In the genomic region with DNA sequence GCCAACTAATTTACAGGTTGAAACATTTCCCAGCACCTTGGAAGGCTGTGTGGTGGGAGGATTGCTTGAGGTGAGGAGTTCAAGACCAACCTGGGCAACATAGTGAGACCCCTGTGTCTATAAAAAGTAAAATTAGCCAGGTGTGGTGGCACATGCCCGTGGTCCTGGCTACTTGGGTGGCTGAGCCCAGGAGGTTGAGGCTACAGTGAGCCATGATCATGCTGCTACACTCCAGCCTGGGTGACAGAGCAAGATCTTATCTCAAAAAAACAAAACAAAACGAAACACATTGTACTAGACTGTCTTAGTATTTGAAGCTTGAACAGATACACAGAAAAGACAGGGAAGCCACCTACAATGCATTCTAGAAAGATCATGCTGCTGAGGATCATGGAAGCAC, we compare ENCODE assay signal across 19 cellular contexts. TPM values are rescaled to one million over a fixed set of nuclear protein-coding genes. Genes with fewer than 3 reads are reported as not detected.
A peak's percentile ranks its signal among the peaks of the same experiment; 100 is the strongest.
DNase-seq lines count a peak whose midpoint lies in the region; ATAC-seq, FAIRE-seq and TF ChIP-seq lines count a peak whose summit lies in the region.
"Had no signal": no experiment of that assay in that cellular context is flagged by ENCODE, and none has a peak within 500 bp of the region (broad histone marks: within the 10 kb centered on the region; RNA-seq: fewer than 3 reads in every experiment).

No MANE protein-coding gene starts in this region.

- H3K27me3 Mint-ChIP-seq in activated T-cell treated with anti-CD3 and anti-CD28 coated beads, Interleukin-2, amount 50 U/mL, for 72 hours (ENCODE audit: low read depth) = no peaks in the 10 kb centered on the region
- no peaks in the 10 kb centered on the region for H3K27me3 Mint-ChIP-seq in activated T-cell treated with anti-CD3 and anti-CD28 coated beads, Interleukin-2, amount 50 U/mL, for 24 hours
- H3K27me3 Mint-ChIP-seq in osteocyte (ENCODE audit: unreplicated experiment) = no peaks in the 10 kb centered on the region
- H3K27me3 Mint-ChIP-seq: dendritic cell treated with granulocyte-macrophage colony-stimulating factor and Interleukin-4, amounts not matched to agents 40 ng/mL and 50 ng/mL, for 4 days; progenitor cell of endocrine pancreas had no signal

- peaks cover 3% of the 10 kb centered on the region for H3K9me1 ChIP-seq in K562 (ENCODE audit: control insufficient read depth, insufficient read depth, low read length)

- H2AFZ ChIP-seq in K562 (ENCODE audit: low read depth, low read length) = peak overlapping the region; percentile 60

- H3K36me3 ChIP-seq in K562 (ENCODE audit: control insufficient read depth, insufficient read depth, low read length) = no peaks in the 10 kb centered on the region
- no peaks in the 10 kb centered on the region for H3K36me3 ChIP-seq in gastrocnemius medialis

- CTCF ChIA-PET in K562 (lab: Yijun Ruan, JAX; ENCODE audit: low intra/inter-chr PET ratio) = interaction anchor here (0.6 kb wide), 1 partner anchor 548 kb away, joined by 3 read pairs; no protein-coding TSS in a partner anchor

- H3K4me1 ChIP-seq in K562 (replicated peaks in 1 of 2; ENCODE audit: control insufficient read depth in 2 of 2, insufficient read depth in 2 of 2, low read length in 2 of 2) (peaks cover 11 to 22% of the 10 kb centered on the region in 2 experiments), gastrocnemius medialis (peaks cover 31% of the 10 kb centered on the region in 2 donors)

- no peaks in the 10 kb centered on the region for H4K20me1 ChIP-seq in K562 (replicated peaks; ENCODE audit: control insufficient read depth, insufficient read depth, low read length)

- TF ChIP-seq POLR2A in K562 (conservative IDR thresholded peaks at IDR 0.05) = no peak
- TF ChIP-seq POLR2A in gastrocnemius medialis (IDR thresholded peaks at IDR 0.05) = no peak

- intact Hi-C loops in K562 (cut with micrococcal nuclease) (loop anchor here (5.0 to 10.0 kb wide), 3 partner anchors 62 to 418 kb away; no protein-coding TSS in a partner anchor), gastrocnemius medialis (cut with DNase I; ENCODE audit: low total_unique reads) (loop anchor here (5.0 to 10.0 kb wide), 2 partner anchors 110 to 438 kb away; partner anchors contain the start of gene KIAA1958)

- BruUV-seq in K562 (replicated peaks; lab: Mats Ljungman, UMichigan) = no TSS peak

- no peak for TF ChIP-seq RAD21 in K562 (CRISPR knock-in tag; conservative IDR thresholded peaks at IDR 0.05 in 1 of 2, IDR thresholded peaks at IDR 0.05 in 1 of 2)

- no peaks in the 10 kb centered on the region for H3K9me3 Mint-ChIP-seq in activated T-cell treated with anti-CD3 and anti-CD28 coated beads, Interleukin-2, amount 50 U/mL, for 72 hours
- H3K9me3 Mint-ChIP-seq in activated T-cell treated with anti-CD3 and anti-CD28 coated beads, Interleukin-2, amount 50 U/mL, for 24 hours = no peaks in the 10 kb centered on the region
- H3K9me3 Mint-ChIP-seq in osteocyte (ENCODE audit: unreplicated experiment) = no peaks in the 10 kb centered on the region
- H3K9me3 Mint-ChIP-seq: dendritic cell treated with granulocyte-macrophage colony-stimulating factor and Interleukin-4, amounts not matched to agents 40 ng/mL and 50 ng/mL, for 4 days; immature natural killer cell had no signal

- peak overlapping the region; percentile 93 for H3K27ac ChIP-seq in K562 (ENCODE audit: extremely low read depth, low read depth, low read length)
- no peak overlapping the region for H3K27ac ChIP-seq in gastrocnemius medialis

- H3K27me3 ChIP-seq in K562 (ENCODE audit: control insufficient read depth in 2 of 2, insufficient read depth in 2 of 2, low read length in 2 of 2) = no peaks in the 10 kb centered on the region
- no peaks in the 10 kb centered on the region for H3K27me3 ChIP-seq in gastrocnemius medialis

- no peaks in the 10 kb centered on the region for H3K9me3 ChIP-seq in K562 (replicated peaks; ENCODE audit: control insufficient read depth, insufficient read depth, low read depth, low read length)
- H3K9me3 ChIP-seq in gastrocnemius medialis = no peaks in the 10 kb centered on the region

- FAIRE-seq in K562 (lab: Jason Lieb, UNC) = peak; percentile 82
- FAIRE-seq: TTC549 had no signal

- 0 out of 2 replicates have a peak, but pooled peaks have one; percentile 5 for TF ChIP-seq EP300 in K562 (IDR thresholded peaks at IDR 0.05; ENCODE audit: low read length)

- peak in 1 of 2 donors; percentile 21 for DNase-seq in activated T-cell treated with anti-CD3 and anti-CD28 coated beads, Interleukin-2, amount 50 U/mL, for 72 hours
- DNase-seq in activated T-cell treated with anti-CD3 and anti-CD28 coated beads, Interleukin-2, amount 50 U/mL, for 24 hours = no peak
- DNase-seq in KBM-7 (peak; percentile 36), K562 (ENCODE audit: extremely low read depth in 1 of 4, low spot score in 3 of 4) (peak in 1 of 4 experiments; percentile 53), osteocyte (ENCODE audit: extremely low spot score, unreplicated experiment) (peak; percentile 30), foreskin fibroblast (no peak), HT-29 (ENCODE audit: low spot score) (no peak), gastrocnemius medialis (no peak)
- DNase-seq: aorta; DMS53; immature natural killer cell; NCI-H1694 treated with DMSO at 0.1 percent for 48 hours; NCI-H526 treated with DMSO at 0.1 percent for 48 hours; SHP77 treated with DMSO at 0.1 percent for 48 hours; stimulated activated CD8-positive, alpha-beta memory T cell treated with anti-CD3 and anti-CD28 coated beads, Interleukin-4, amount 100 ng/mL, for 48 hours; trophoblast cell had no signal

- no peak overlapping the region for H3K27ac Mint-ChIP-seq in activated T-cell treated with anti-CD3 and anti-CD28 coated beads, Interleukin-2, amount 50 U/mL, for 72 hours
- no peak overlapping the region for H3K27ac Mint-ChIP-seq in activated T-cell treated with anti-CD3 and anti-CD28 coated beads, Interleukin-2, amount 50 U/mL, for 24 hours
- no peak overlapping the region for H3K27ac Mint-ChIP-seq in osteocyte (ENCODE audit: unreplicated experiment)
- H3K27ac Mint-ChIP-seq: dendritic cell treated with granulocyte-macrophage colony-stimulating factor and Interleukin-4, amounts not matched to agents 40 ng/mL and 50 ng/mL, for 4 days; progenitor cell of endocrine pancreas had no signal

- peaks cover 42% of the 10 kb centered on the region for H3K4me1 Mint-ChIP-seq in activated T-cell treated with anti-CD3 and anti-CD28 coated beads, Interleukin-2, amount 50 U/mL, for 72 hours (ENCODE audit: low read depth)
- H3K4me1 Mint-ChIP-seq in activated T-cell treated with anti-CD3 and anti-CD28 coated beads, Interleukin-2, amount 50 U/mL, for 24 hours (ENCODE audit: low read depth) = peaks cover 41% of the 10 kb centered on the region
- H3K4me1 Mint-ChIP-seq in osteocyte (ENCODE audit: unreplicated experiment) = peaks cover 35% of the 10 kb centered on the region

- in situ Hi-C loops in KBM-7 (cut with MboI; ENCODE audit: low pct_unique_long_range_greater_than_20kb, low sequenced_read_pairs) (no loop called here), K562 (cut with MboI) (no loop called here), gastrocnemius medialis (cut with MboI; ENCODE audit: low sequenced_read_pairs in 4 of 4) (no loop called here)

- TF ChIP-seq CTCF in K562 (IDR thresholded peaks at IDR 0.05 in 2 of 3, conservative IDR thresholded peaks at IDR 0.05 in 1 of 3; ENCODE audit: insufficient read depth in 2 of 3, low read depth in 1 of 3, low read length in 3 of 3) = no peak
- TF ChIP-seq CTCF in osteocyte (IDR thresholded peaks at IDR 0.05) = no peak
- no peak for TF ChIP-seq CTCF in foreskin fibroblast (IDR thresholded peaks at IDR 0.05; ENCODE audit: low read depth, low read length)
- TF ChIP-seq CTCF in gastrocnemius medialis (IDR thresholded peaks at IDR 0.05 in 4 of 5, conservative IDR thresholded peaks at IDR 0.05 in 1 of 5) = no peak

- WGBS in K562 (ENCODE audit: insufficient coverage, low coverage, missing lambda C conversion rate) = 7% methylated on average over 2 of the region's 2 CpGs

- peak overlapping the region; percentile 80 for H3K4me3 ChIP-seq in K562
- no peak overlapping the region for H3K4me3 ChIP-seq in foreskin fibroblast (ENCODE audit: low read depth in 1 of 2, low read length in 2 of 2)
- peak overlapping the region in 1 of 4 donors; percentile 94 for H3K4me3 ChIP-seq in gastrocnemius medialis

- peak overlapping the region; percentile 83 for H3K4me2 ChIP-seq in K562 (ENCODE audit: insufficient read depth, low read length)

- peaks cover 3 to 8% of the 10 kb centered on the region in 2 donors for H3K36me3 Mint-ChIP-seq in activated T-cell treated with anti-CD3 and anti-CD28 coated beads, Interleukin-2, amount 50 U/mL, for 72 hours (ENCODE audit: insufficient read depth in 2 of 2)
- H3K36me3 Mint-ChIP-seq in activated T-cell treated with anti-CD3 and anti-CD28 coated beads, Interleukin-2, amount 50 U/mL, for 24 hours (ENCODE audit: low read depth) = peaks cover 11% of the 10 kb centered on the region
- H3K36me3 Mint-ChIP-seq in osteocyte (ENCODE audit: unreplicated experiment) = no peaks in the 10 kb centered on the region

- peak overlapping the region; percentile 14 to 82; a peak in 2 of 4 replicates for H3K9ac ChIP-seq in K562 (ENCODE audit: insufficient read depth in 1 of 2, low read depth in 2 of 2, low read length in 2 of 2)

- no peak for ATAC-seq in activated T-cell treated with anti-CD3 and anti-CD28 coated beads, Interleukin-2, amount 50 U/mL, for 72 hours (replicated peaks in 1 of 2)
- ATAC-seq in K562 (peak; percentile 18), gastrocnemius medialis (no peak)

- peak overlapping the region; percentile 7 to 100 for H3K4me3 Mint-ChIP-seq in activated T-cell treated with anti-CD3 and anti-CD28 coated beads, Interleukin-2, amount 50 U/mL, for 72 hours
- H3K4me3 Mint-ChIP-seq in activated T-cell treated with anti-CD3 and anti-CD28 coated beads, Interleukin-2, amount 50 U/mL, for 24 hours = no peak overlapping the region
- no peak overlapping the region for H3K4me3 Mint-ChIP-seq in osteocyte (ENCODE audit: unreplicated experiment)
- H3K4me3 Mint-ChIP-seq: dendritic cell treated with granulocyte-macrophage colony-stimulating factor and Interleukin-4, amounts not matched to agents 40 ng/mL and 50 ng/mL, for 4 days had no signal

- POLR2A ChIA-PET in K562 (lab: Yijun Ruan, JAX) = interaction anchor here (0.5 to 1.4 kb wide), 5 partner anchors 26 to 785 kb away, joined by 3 to 4 read pairs (median 3); no protein-coding TSS in a partner anchor

- H3K79me2 ChIP-seq in K562 (ENCODE audit: control insufficient read depth, insufficient read depth, low read length) = peaks cover 50% of the 10 kb centered on the region

RNA-seq across cellular contexts. Expression of gene HSDL2, which starts 2.8 kb away (rescaled TPM):
- 10 to 100 TPM; 27.3 to 33.1 TPM for total RNA-seq in activated T-cell treated with anti-CD3 and anti-CD28 coated beads, Interleukin-2, amount 50 U/mL, for 72 hours
- total RNA-seq in K562 (2011; cell fraction: chromatin; rRNA removed; ENCODE audit: low replicate concordance) = 17.0 and 29.9 TPM in 2 replicates
- 11.0 and 12.2 TPM in 2 replicates for total RNA-seq in K562 (2011; cell fraction: nucleolus; rRNA removed)
- 15.3 and 17.0 TPM in 2 replicates for total RNA-seq in K562 (2011; cell fraction: nucleoplasm; rRNA removed)
- total RNA-seq in K562 (2014; rRNA removed) = 22.8 and 23.1 TPM in 2 replicates
- total RNA-seq in K562 (2014; rRNA removed; fragmentation: Illumina TruSeq; extraction: Trizol) = 43.4 and 46.3 TPM in 2 replicates
- 37.6 and 40.3 TPM in 2 replicates for total RNA-seq in K562 (2015; rRNA removed; fragmentation: Illumina TruSeq; extraction: Trizol)
- total RNA-seq in K562 (2021) = 28.8 and 29.7 TPM in 2 replicates
- 64.8 and 74.1 TPM in 2 replicates for polyA plus RNA-seq in K562 (2011; rRNA removed)
- polyA plus RNA-seq in K562 (2011; cell fraction: cytosol; rRNA removed) = 11.2 and 23.1 TPM in 2 replicates
- 7.7 and 15.4 TPM in 2 replicates for polyA plus RNA-seq in K562 (2011; cell fraction: nucleus; rRNA removed)
- polyA plus RNA-seq in K562 (2012) = 29.3 and 34.5 TPM in 2 replicates
- 33.3 and 37.4 TPM in 2 replicates for polyA plus RNA-seq in K562 (2014; fragmentation: Illumina TruSeq; extraction: Trizol)
- 10 to 100 TPM; 32.7 to 35.6 TPM for polyA plus RNA-seq in K562 (2014; fragmentation: Nextera tagmentation; extraction: Ambion mirVana)
- polyA plus RNA-seq in K562 (2014; rRNA removed) = 23.1 and 24.6 TPM in 2 replicates
- polyA minus RNA-seq in K562 (2011; rRNA and poly(A)+ RNA removed) = 98.5 and 105 TPM in 2 replicates
- polyA minus RNA-seq in K562 (2011; cell fraction: cytosol; rRNA and poly(A)+ RNA removed) = 31.7 and 40.8 TPM in 2 replicates
- polyA minus RNA-seq in K562 (2011; cell fraction: nucleus; rRNA and poly(A)+ RNA removed) = 7.9 and 16.2 TPM in 2 replicates
- total RNA-seq in osteocyte = 19.0 and 20.1 TPM in 2 replicates
- total RNA-seq in HT-29 (2014; rRNA removed; shearing (Covaris generic)) = 27.4 and 29.5 TPM in 2 replicates
- total RNA-seq in gastrocnemius medialis = 100 to 1,000 TPM in 1 of 4 donors, 10 to 100 TPM in 3; 68.9 to 106 (median 93.5) TPM

RNA-seq across cellular contexts. Expression of gene PTBP3, which starts 43.7 kb away (rescaled TPM):
- 100 to 1,000 TPM; 125 to 138 TPM for total RNA-seq in activated T-cell treated with anti-CD3 and anti-CD28 coated beads, Interleukin-2, amount 50 U/mL, for 72 hours
- 83.3 and 94.4 TPM in 2 replicates for total RNA-seq in K562 (2011; cell fraction: chromatin; rRNA removed; ENCODE audit: low replicate concordance)
- total RNA-seq in K562 (2011; cell fraction: nucleolus; rRNA removed) = 15.2 and 20.9 TPM in 2 replicates
- total RNA-seq in K562 (2011; cell fraction: nucleoplasm; rRNA removed) = 43.6 and 84.2 TPM in 2 replicates
- total RNA-seq in K562 (2014; rRNA removed) (36.9 and 44.4 TPM in 2 replicates), K562 (2014; rRNA removed; fragmentation: Illumina TruSeq; extraction: Trizol) (83.5 and 93.8 TPM in 2 replicates), K562 (2015; rRNA removed; fragmentation: Illumina TruSeq; extraction: Trizol) (71.3 and 77.1 TPM in 2 replicates), K562 (2021) (109 and 116 TPM in 2 replicates), osteocyte (47.6 and 58.9 TPM in 2 replicates), gastrocnemius medialis (10 to 100 TPM in 3 of 4 donors, 1 to 10 TPM in 1; 9.9 to 54.7 (median 18.7) TPM)
- polyA plus RNA-seq in K562 (2011; rRNA removed) (132 and 151 TPM in 2 replicates), K562 (2014; fragmentation: Illumina TruSeq; extraction: Trizol) (60.3 and 68.0 TPM in 2 replicates), K562 (2014; fragmentation: Nextera tagmentation; extraction: Ambion mirVana) (10 to 100 TPM; 22.4 to 26.7 TPM), K562 (2014; rRNA removed) (42.0 and 45.5 TPM in 2 replicates)
- polyA plus RNA-seq in K562 (2011; cell fraction: cytosol; rRNA removed) = 122 and 173 TPM in 2 replicates
- polyA plus RNA-seq in K562 (2011; cell fraction: nucleus; rRNA removed) = 54.8 and 78.5 TPM in 2 replicates
- 34.5 and 35.0 TPM in 2 replicates for polyA plus RNA-seq in K562 (2012)
- 252 and 271 TPM in 2 replicates for polyA minus RNA-seq in K562 (2011; rRNA and poly(A)+ RNA removed)
- 85.2 and 87.1 TPM in 2 replicates for polyA minus RNA-seq in K562 (2011; cell fraction: cytosol; rRNA and poly(A)+ RNA removed)
- 22.9 and 43.9 TPM in 2 replicates for polyA minus RNA-seq in K562 (2011; cell fraction: nucleus; rRNA and poly(A)+ RNA removed)
- 25.9 and 27.4 TPM in 2 replicates for total RNA-seq in HT-29 (2014; rRNA removed; shearing (Covaris generic))

Comparison
In these comparisons a context has a peak if more than half of its experiments do, and no peak if none do; other contexts are left out.
1. H3K4me3 Mint-ChIP-seq: peak in activated T-cell treated with anti-CD3 and anti-CD28 coated beads, Interleukin-2, amount 50 U/mL, for 72 hours (2 of 2); none in activated T-cell treated with anti-CD3 and anti-CD28 coated beads, Interleukin-2, amount 50 U/mL, for 24 hours (single experiment) and osteocyte (single experiment).
2. DNase-seq: peak in KBM-7 (single experiment) and osteocyte (single experiment); none in activated T-cell treated with anti-CD3 and anti-CD28 coated beads, Interleukin-2, amount 50 U/mL, for 24 hours (single experiment), foreskin fibroblast (0 of 2), HT-29 (single experiment) and gastrocnemius medialis (0 of 2).